Comparison of ENCODE assay signal across 14 cellular contexts in genomic region chr12:31906581-31907286, GRCh38. TPM values are rescaled to one million over a fixed set of nuclear protein-coding genes. Genes with fewer than 3 reads are reported as not detected.
DNase-seq lines count a peak whose midpoint lies in the region; ATAC-seq and TF ChIP-seq lines count a peak whose summit lies in the region.
"Had no signal": no experiment of that assay in that cellular context is flagged by ENCODE, and none has a peak within 500 bp of the region (broad histone marks: within the 10 kb centered on the region; RNA-seq: fewer than 3 reads in every experiment).

No MANE protein-coding gene starts in this region.

- POLR2A ChIA-PET in OCI-LY7 (lab: Charles Lee) = interaction anchor here (0.6 to 1.3 kb wide), 4 partner anchors 8 to 133 kb away, joined by 3 to 8 read pairs (median 4); no protein-coding TSS in a partner anchor

- intact Hi-C loops in OCI-LY7 (cut with micrococcal nuclease; ENCODE audit: unreplicated experiment) = no loop called here

- H3K36me3 ChIP-seq in DND-41 (ENCODE audit: insufficient read depth, low read length) = no peaks in the 10 kb centered on the region
- H3K36me3 ChIP-seq in OCI-LY7 (ENCODE audit: insufficient read depth, low read length) = peaks cover 5% of the 10 kb centered on the region; the same call in 1 of the 2 replicates
- H3K36me3 ChIP-seq in liver (ENCODE audit: control insufficient read depth in 4 of 4, insufficient read depth in 3 of 4, low read depth in 1 of 4, low read length in 3 of 4) = no peaks in the 10 kb centered on the region

- no TSS peak for BruUV-seq in OCI-LY7 (replicated peaks; lab: Mats Ljungman, UMichigan)

- no peak for TF ChIP-seq CTCF in DND-41 (IDR thresholded peaks at IDR 0.05; ENCODE audit: borderline replicate concordance, extremely low read depth, low read length, poor library complexity, severe bottlenecking)
- TF ChIP-seq CTCF in OCI-LY7 (conservative IDR thresholded peaks at IDR 0.05; ENCODE audit: low read length) = no peak
- no peak for TF ChIP-seq CTCF in liver (IDR thresholded peaks at IDR 0.05; ENCODE audit: low read depth, low read length, missing input control)

- H3K9ac ChIP-seq in DND-41 (ENCODE audit: low read depth, low read length) (no peak overlapping the region), liver (ENCODE audit: low read depth in 1 of 2, low read length in 2 of 2) (no peak overlapping the region)

- H3K4me2 ChIP-seq in DND-41 (ENCODE audit: insufficient read depth, low read length) = no peak overlapping the region
- no peak overlapping the region for H3K4me2 ChIP-seq in OCI-LY7 (ENCODE audit: low read length)

- H3K79me2 ChIP-seq in DND-41 (ENCODE audit: insufficient read depth, low read length) = no peaks in the 10 kb centered on the region
- H3K79me2 ChIP-seq in OCI-LY7 (ENCODE audit: insufficient read depth, low read depth, low read length) = no peaks in the 10 kb centered on the region

- ATAC-seq in DND-41 (ENCODE audit: insufficient read depth, low read depth) (peak; percentile 49; the same call in 1 of the 3 replicates), GM21717 (IDR thresholded peaks at IDR 0.05; ENCODE audit: unreplicated experiment) (peak; percentile 59), GM19455 (IDR thresholded peaks at IDR 0.05; ENCODE audit: unreplicated experiment) (no peak), GM19397 (IDR thresholded peaks at IDR 0.05; ENCODE audit: unreplicated experiment) (no peak)

- H3K4me1 ChIP-seq in DND-41 (ENCODE audit: insufficient read depth, low read length) = no peaks in the 10 kb centered on the region
- no peaks in the 10 kb centered on the region for H3K4me1 ChIP-seq in OCI-LY7 (ENCODE audit: insufficient read depth, low read length, poor library complexity, severe bottlenecking)
- H3K4me1 ChIP-seq in liver (ENCODE audit: control insufficient read depth in 4 of 4, insufficient read depth in 4 of 4, low read length in 3 of 4) = no peaks in the 10 kb centered on the region

- H2AFZ ChIP-seq in DND-41 (ENCODE audit: low read depth, low read length) (no peak overlapping the region), OCI-LY7 (ENCODE audit: low read length) (no peak overlapping the region; the same call in 1 of the 2 replicates)

- H3K27me3 ChIP-seq in DND-41 (ENCODE audit: insufficient read depth, low read length, poor library complexity) (no peaks in the 10 kb centered on the region), liver (ENCODE audit: control insufficient read depth in 4 of 4, insufficient read depth in 4 of 4, low read length in 3 of 4) (no peaks in the 10 kb centered on the region)

- TF ChIP-seq RAD21 in liver (IDR thresholded peaks at IDR 0.05) = no peak

- H3K4me3 ChIP-seq in DND-41 (ENCODE audit: low read depth in 1 of 2, low read length in 2 of 2) (no peak overlapping the region), OCI-LY7 (ENCODE audit: low read depth, low read length, poor library complexity, severe bottlenecking) (no peak overlapping the region), liver (ENCODE audit: low read depth in 1 of 3, low read length in 3 of 3) (no peak overlapping the region)

- H3K9me3 ChIP-seq in DND-41 (ENCODE audit: insufficient read depth, low read length, severe bottlenecking) (peaks cover 21% of the 10 kb centered on the region), OCI-LY7 (ENCODE audit: low read length) (peaks cover 48% of the 10 kb centered on the region), liver (ENCODE audit: control insufficient read depth in 4 of 4, low read length in 3 of 4) (peaks cover 0 to 12% (median 0%) of the 10 kb centered on the region in 4 donors)

- H3K9me2 ChIP-seq in OCI-LY7 (ENCODE audit: insufficient read depth, low read length) = no peaks in the 10 kb centered on the region

- H3K27ac ChIP-seq in DND-41 (ENCODE audit: low read length) (no peak overlapping the region), OCI-LY7 (ENCODE audit: low read depth, low read length, poor library complexity, severe bottlenecking) (no peak overlapping the region), liver (ENCODE audit: low read depth in 1 of 2, low read length in 2 of 2) (peak overlapping the region; percentile 6 to 47)

- CTCF ChIA-PET in OCI-LY7 (lab: Charles Lee; ENCODE audit: unreplicated experiment) = no interaction called here

- WGBS in liver = 91% methylated on average over 4 of the region's 4 CpGs

- DNase-seq in DND-41 = no peak
- peak; percentile 58 for DNase-seq in OCI-LY7 (ENCODE audit: low spot score)
- DNase-seq in DMS 273 (lab: John Stamatoyannopoulos, UW; ENCODE audit: unreplicated experiment) = no peak
- no peak for DNase-seq in RKO (ENCODE audit: low spot score)
- DNase-seq: activated T-cell treated with anti-CD3 and anti-CD28 coated beads, Interleukin-2, amount 50 U/mL, for 24 hours; CD4-positive, alpha-beta T cell; mesendoderm; NCI-H226; posterior cingulate gyrus; stimulated activated CD4-positive, alpha-beta T cell treated with anti-CD3 and anti-CD28 coated beads, Interleukin-1b, Interleukin-23, amount 100 ng/mL, for 48 hours had no signal

- H4K20me1 ChIP-seq in DND-41 (ENCODE audit: insufficient read depth, low read length) = no peaks in the 10 kb centered on the region
- H4K20me1 ChIP-seq in OCI-LY7 (ENCODE audit: insufficient read depth, low read length) = no peaks in the 10 kb centered on the region

TF ChIP-seq in liver, 16 proteins besides CTCF, POLR2A, EP300 and RAD21:
- no peak for TF ChIP-seq HNF4G (IDR thresholded peaks at IDR 0.05)
- no peak for TF ChIP-seq HNF4A (conservative IDR thresholded peaks at IDR 0.05)
- TF ChIP-seq JUND (IDR thresholded peaks at IDR 0.05) = no peak
- TF ChIP-seq GABPA (IDR thresholded peaks at IDR 0.05 in 1 of 2, conservative IDR thresholded peaks at IDR 0.05 in 1 of 2) = no peak
- TF ChIP-seq, protein P1, sequence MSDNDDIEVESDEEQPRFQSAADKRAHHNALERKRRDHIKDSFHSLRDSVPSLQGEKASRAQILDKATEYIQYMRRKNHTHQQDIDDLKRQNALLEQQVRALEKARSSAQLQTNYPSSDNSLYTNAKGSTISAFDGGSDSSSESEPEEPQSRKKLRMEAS (IDR thresholded peaks at IDR 0.05) = no peak
- TF ChIP-seq FOXA2 (IDR thresholded peaks at IDR 0.05) = no peak
- TF ChIP-seq RXRA (IDR thresholded peaks at IDR 0.05) = no peak
- no peak for TF ChIP-seq ATF3 (IDR thresholded peaks at IDR 0.05)
- no peak for TF ChIP-seq EGR1 (IDR thresholded peaks at IDR 0.05; ENCODE audit: low read depth in 2 of 2)

RNA-seq across cellular contexts. Expression of gene RESF1, which starts 52.5 kb away (rescaled TPM):
- total RNA-seq in OCI-LY7 (2014; rRNA removed; shearing (Covaris generic)) = 53.3 and 70.4 TPM in 2 replicates
- total RNA-seq in OCI-LY7 (2022) (46.3 and 60.8 TPM in 2 replicates), liver (10 to 100 TPM; 41.4 to 69.7 TPM)
- polyA plus RNA-seq in liver = 10 to 100 TPM; 19.5 to 33.0 TPM

Comparison
In these comparisons a context has a peak if more than half of its experiments do, and no peak if none do; other contexts are left out.
1. ATAC-seq: peak in DND-41 (single experiment) and GM21717 (single experiment); none in GM19455 (single experiment) and GM19397 (single experiment).
2. H3K27ac ChIP-seq: peak in liver (2 of 2); none in DND-41 (single experiment) and OCI-LY7 (single experiment).